In the genomic region with DNA sequence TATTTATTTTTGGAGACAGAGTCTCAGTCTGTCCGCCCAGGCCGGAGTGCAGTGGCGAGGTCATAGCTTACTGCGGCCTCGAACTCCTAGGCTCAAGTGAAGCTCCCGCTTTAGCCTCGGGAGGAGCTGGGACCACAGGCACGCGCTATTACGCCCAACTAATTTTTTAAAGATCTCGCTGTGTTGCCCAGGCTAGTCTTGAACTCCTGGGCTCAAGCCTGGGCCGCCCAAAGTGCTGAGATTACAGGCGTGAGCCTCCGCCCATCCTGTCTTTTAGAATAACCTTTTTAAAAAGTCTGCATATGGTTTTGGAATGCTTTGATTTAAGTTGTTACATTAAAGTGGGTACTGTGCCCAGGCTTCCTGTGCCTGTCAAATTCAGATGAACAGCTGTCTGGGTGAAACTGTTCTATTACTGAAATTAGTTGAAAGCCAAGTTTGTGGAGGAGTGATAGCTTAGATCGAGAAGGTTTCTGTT, we compare ENCODE assay signal across 8 cellular contexts. TPM values are rescaled to one million over a fixed set of nuclear protein-coding genes. Genes with fewer than 3 reads are reported as not detected.
DNase-seq lines count a peak whose midpoint lies in the region; ATAC-seq, FAIRE-seq and TF ChIP-seq lines count a peak whose summit lies in the region.

No MANE protein-coding gene starts in this region.

- TF ChIP-seq EP300 in A549 (IDR thresholded peaks at IDR 0.05): no peak

- TF ChIP-seq CTCF in A549 (IDR thresholded peaks at IDR 0.05) (no peak), heart left ventricle (IDR thresholded peaks at IDR 0.05) (no peak)

- intact Hi-C loops in heart left ventricle (cut with DNase I): loop anchor here in 2 of 10 donors (2.0 to 5.0 kb wide), 3 partner anchors 478 to 689 kb away; a partner anchor contains a TSS

- no peak for DNase-seq in A549 (ENCODE audit: low read depth in 1 of 2, low spot score in 1 of 2)
- DNase-seq in activated T-cell treated with anti-CD3 and anti-CD28 coated beads, Interleukin-2, amount 50 U/mL, for 1 hour: peak; percentile 42
- DNase-seq in heart left ventricle: no peak
- no peak for DNase-seq in GDM1 (lab: John Stamatoyannopoulos, UW)
- no peak for DNase-seq in NOMO-1 treated with DMSO at 0.1 percent for 48 hours (lab: John Stamatoyannopoulos, UW; ENCODE audit: unreplicated experiment)

- WGBS in A549 (ENCODE audit: missing lambda C conversion rate): 30% methylated on average over 15 of the region's 15 CpGs
- WGBS in heart left ventricle, 4 donors: 5 to 11% (median 6%) methylated on average over 15 of the region's 15 CpGs

- H3K27ac ChIP-seq in A549 (peak overlapping the region; percentile 96), heart left ventricle (peak overlapping the region in 11 of 12 donors; percentile 81 to 98 (median 94))

- peak overlapping the region; percentile 89 for H3K4me2 ChIP-seq in A549
- H3K4me2 ChIP-seq in skeletal muscle satellite cell (ENCODE audit: low read length): peak overlapping the region; percentile 95

- POLR2A ChIA-PET in A549 (lab: Yijun Ruan, JAX): no interaction called here

- H3K4me3 ChIP-seq in A549: peak overlapping the region; percentile 86
- H3K4me3 ChIP-seq in heart left ventricle: peak overlapping the region; percentile 64 to 89 (median 77)
- H3K4me3 ChIP-seq in skeletal muscle satellite cell (ENCODE audit: low read length): peak overlapping the region; percentile 100

- H3K27me3 ChIP-seq in heart left ventricle (no peaks in the 10 kb centered on the region), skeletal muscle satellite cell (ENCODE audit: control insufficient read depth, insufficient read depth, low read length) (peaks cover 4% of the 10 kb centered on the region)

- no peaks in the 10 kb centered on the region for H3K9me3 ChIP-seq in A549
- no peaks in the 10 kb centered on the region for H3K9me3 ChIP-seq in heart left ventricle
- no peaks in the 10 kb centered on the region for H3K9me3 ChIP-seq in skeletal muscle satellite cell (replicated peaks; ENCODE audit: low read length)

- H3K36me3 ChIP-seq in heart left ventricle (peaks cover 0 to 11% (median 0%) of the 10 kb centered on the region in 9 donors), skeletal muscle satellite cell (ENCODE audit: insufficient read depth, low read length) (peaks cover 9% of the 10 kb centered on the region)

- TF ChIP-seq POLR2A in A549 (IDR thresholded peaks at IDR 0.05; ENCODE audit: low read length) (no peak), heart left ventricle (IDR thresholded peaks at IDR 0.05) (no peak)

- no peak for TF ChIP-seq RAD21 in A549 (conservative IDR thresholded peaks at IDR 0.05 in 1 of 2, IDR thresholded peaks at IDR 0.05 in 1 of 2)

- peaks cover 42% of the 10 kb centered on the region for H3K4me1 ChIP-seq in A549
- peaks cover 4 to 52% (median 36%) of the 10 kb centered on the region in 12 donors for H3K4me1 ChIP-seq in heart left ventricle
- H3K4me1 ChIP-seq in skeletal muscle satellite cell (ENCODE audit: control insufficient read depth, insufficient read depth, low read length): peaks cover 30% of the 10 kb centered on the region

- CTCF ChIA-PET in A549 (lab: Yijun Ruan, JAX): interaction anchor here (0.8 to 1.3 kb wide), 3 partner anchors 12 to 49 kb away, joined by 3 to 4 read pairs (median 4); no protein-coding TSS in a partner anchor

- FAIRE-seq in A549 (lab: Jason Lieb, UNC): no peak

- peak overlapping the region; percentile 100 for H3K9ac ChIP-seq in skeletal muscle satellite cell (ENCODE audit: low read depth, low read length)

- ATAC-seq in A549 (peak; percentile 4 to 26; a peak in 3 of 6 replicates), GM19397 (IDR thresholded peaks at IDR 0.05; ENCODE audit: unreplicated experiment) (peak; percentile 29), HG03460 (IDR thresholded peaks at IDR 0.05; ENCODE audit: unreplicated experiment) (peak; percentile 37), heart left ventricle (peak in 3 of 4 donors; percentile 4 to 21 (median 8))

TF ChIP-seq in A549, 52 proteins besides CTCF, POLR2A, EP300 and RAD21:
- TF ChIP-seq FOSB (CRISPR knock-in tag; IDR thresholded peaks at IDR 0.05): no peak
- TF ChIP-seq CBX2 (IDR thresholded peaks at IDR 0.05; ENCODE audit: borderline replicate concordance, low read depth): no peak
- no peak for TF ChIP-seq MYC (IDR thresholded peaks at IDR 0.05; ENCODE audit: borderline replicate concordance, low read length)

RNA-seq across cellular contexts. Expression of a gene that starts 0.9 kb away (rescaled TPM):
- polyA plus RNA-seq in A549 (2011; rRNA removed): 40.8 and 44.6 TPM in 2 replicates
- polyA plus RNA-seq in A549 (2012; cell fraction: cytosol; rRNA removed): 9.0 and 9.5 TPM in 2 replicates
- polyA plus RNA-seq in A549 (2012; cell fraction: nucleus; rRNA removed): 12.2 and 25.3 TPM in 2 replicates
- polyA plus RNA-seq in A549 (2017; fragmentation: RNase III; extraction: RNeasy Plus Mini Kit Qiagen cat#74134 plus additional on column Dnase treatment): 29.7 to 31.3 TPM (median 30.1 TPM) in 3 replicates
- 24.5 and 30.8 TPM in 2 replicates for polyA minus RNA-seq in A549 (2011; rRNA and poly(A)+ RNA removed)
- total RNA-seq in heart left ventricle: 10 to 100 TPM; 40.6 to 63.6 (median 56.4) TPM
- polyA plus RNA-seq in heart left ventricle: 10 to 100 TPM; 16.7 to 47.2 TPM
- 48.3 and 56.3 TPM in 2 replicates for total RNA-seq in skeletal muscle satellite cell (2012; rRNA removed)

RNA-seq across cellular contexts. Expression of a gene that starts 5.8 kb away (rescaled TPM):
- polyA plus RNA-seq in A549 (2011; rRNA removed) (not detected in 2 replicates), A549 (2017; fragmentation: RNase III; extraction: RNeasy Plus Mini Kit Qiagen cat#74134 plus additional on column Dnase treatment) (not detected in 3 replicates), heart left ventricle (not detected)
- polyA plus RNA-seq in A549 (2012; cell fraction: cytosol; rRNA removed): not detected in 2 replicates
- polyA plus RNA-seq in A549 (2012; cell fraction: nucleus; rRNA removed): not detected in 2 replicates
- not detected in 2 replicates for polyA minus RNA-seq in A549 (2011; rRNA and poly(A)+ RNA removed)
- not detected for total RNA-seq in heart left ventricle
- total RNA-seq in skeletal muscle satellite cell (2012; rRNA removed): not detected in 2 replicates
